Comparison of ENCODE assay signal across 1 cellular context in genomic region chr10:34732926-34733325, GRCh38.
TF ChIP-seq lines count a peak whose summit lies in the region.

No MANE protein-coding gene starts in this region.

TF ChIP-seq in Ishikawa, 13 proteins besides CTCF, POLR2A, EP300 and RAD21 (continued from another document):
- TF ChIP-seq MAX (IDR thresholded peaks at IDR 0.05) (no peak), USF1 (IDR thresholded peaks at IDR 0.05) (no peak), NFIC (IDR thresholded peaks at IDR 0.05) (no peak)
